ENCODE assay signal across 1 cellular context in the genomic region with DNA sequence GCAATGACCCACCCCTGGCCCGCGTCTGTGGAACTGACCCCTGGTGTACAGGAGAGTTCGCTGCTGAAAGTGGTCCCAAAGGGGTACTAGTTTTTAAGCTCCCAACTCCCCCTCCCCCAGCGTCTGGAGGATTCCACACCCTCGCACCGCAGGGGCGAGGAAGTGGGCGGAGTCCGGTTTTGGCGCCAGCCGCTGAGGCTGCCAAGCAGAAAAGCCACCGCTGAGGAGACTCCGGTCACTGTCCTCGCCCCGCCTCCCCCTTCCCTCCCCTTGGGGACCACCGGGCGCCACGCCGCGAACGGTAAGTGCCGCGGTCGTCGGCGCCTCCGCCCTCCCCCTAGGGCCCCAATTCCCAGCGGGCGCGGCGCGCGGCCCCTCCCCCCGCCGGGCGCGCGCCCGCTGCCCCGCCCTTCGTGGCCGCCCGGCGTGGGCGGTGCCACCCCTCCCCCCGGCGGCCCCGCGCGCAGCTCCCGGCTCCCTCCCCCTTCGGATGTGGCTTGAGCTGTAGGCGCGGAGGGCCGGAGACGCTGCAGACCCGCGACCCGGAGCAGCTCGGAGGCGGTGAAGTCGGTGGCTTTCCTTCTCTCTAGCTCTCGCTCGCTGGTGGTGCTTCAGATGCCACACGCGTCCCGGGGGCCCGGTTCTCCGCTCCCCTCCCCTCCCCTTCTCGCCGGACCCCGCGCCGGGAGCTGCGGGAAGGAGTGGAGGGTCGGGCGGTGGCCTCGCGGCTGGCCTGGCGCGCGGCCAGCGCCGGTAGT.
TF ChIP-seq lines count a peak whose summit lies in the region.

Gene CBX3 (plus strand): TSS at position 485 of the 758 bp plus-strand sequence. CDS start 1,254 bp downstream, outside the sequence.

TF ChIP-seq in HEK293, 187 proteins besides CTCF, POLR2A, EP300 and RAD21 (continued from another document and continues in another):
- TF ChIP-seq ZNF639 (tag by site-specific recombination; IDR thresholded peaks at IDR 0.05) (peak; percentile 33; the same call in 1 of the 2 replicates), ZNF140 (tag by site-specific recombination; IDR thresholded peaks at IDR 0.05) (no peak), ZBTB8A (tag by site-specific recombination; IDR thresholded peaks at IDR 0.05) (peak; percentile 96), ZBTB26 (tag by site-specific recombination; optimal IDR thresholded peaks at IDR 0.05) (peak; percentile 75), ZNF202 (tag by site-specific recombination; IDR thresholded peaks at IDR 0.05; ENCODE audit: borderline replicate concordance) (no peak), ZFHX2 (tag by site-specific recombination; conservative IDR thresholded peaks at IDR 0.05) (peak; percentile 85), ZNF280D (tag by site-specific recombination; IDR thresholded peaks at IDR 0.05) (no peak), ZNF580 (tag by site-specific recombination; IDR thresholded peaks at IDR 0.05) (peak; percentile 41; the same call in 1 of the 2 replicates), ZNF514 (tag by site-specific recombination; IDR thresholded peaks at IDR 0.05) (no peak), FEZF1 (tag by site-specific recombination; IDR thresholded peaks at IDR 0.05) (peak; percentile 60), ZNF169 (tag by site-specific recombination; IDR thresholded peaks at IDR 0.05) (no peak), ZNF658 (tag by site-specific recombination; IDR thresholded peaks at IDR 0.05) (no peak), ZNF596 (tag by site-specific recombination; IDR thresholded peaks at IDR 0.05) (no peak; the same call in 1 of the 2 replicates), ZNF704 (tag by site-specific recombination; IDR thresholded peaks at IDR 0.05) (no peak), ZBTB10 (tag by site-specific recombination; IDR thresholded peaks at IDR 0.05) (peak; percentile 86), SETDB1 (IDR thresholded peaks at IDR 0.05; ENCODE audit: insufficient read length, low read length) (no peak), ZNF221 (tag by site-specific recombination; IDR thresholded peaks at IDR 0.05; ENCODE audit: borderline replicate concordance) (no peak), ZNF600 (tag by site-specific recombination; IDR thresholded peaks at IDR 0.05) (no peak; the same call in 1 of the 2 replicates), ZNF433 (tag by site-specific recombination; IDR thresholded peaks at IDR 0.05; ENCODE audit: low read depth) (no peak), ZNF274 (IDR thresholded peaks at IDR 0.05; ENCODE audit: low read length) (no peak), ZNF274 (tag by site-specific recombination; IDR thresholded peaks at IDR 0.05; ENCODE audit: borderline replicate concordance) (no peak), HOXC10 (CRISPR knock-in tag; IDR thresholded peaks at IDR 0.05) (no peak; the same call in 1 of the 2 replicates), SALL2 (tag by site-specific recombination; IDR thresholded peaks at IDR 0.05; ENCODE audit: borderline replicate concordance) (no peak), ZNF266 (tag by site-specific recombination; IDR thresholded peaks at IDR 0.05; ENCODE audit: low read depth) (no peak), ZBTB7A (tag by site-specific recombination; IDR thresholded peaks at IDR 0.05; ENCODE audit: low read depth) (no peak), SCRT2 (tag by site-specific recombination; IDR thresholded peaks at IDR 0.05) (no peak)
- TF ChIP-seq, protein P1, sequence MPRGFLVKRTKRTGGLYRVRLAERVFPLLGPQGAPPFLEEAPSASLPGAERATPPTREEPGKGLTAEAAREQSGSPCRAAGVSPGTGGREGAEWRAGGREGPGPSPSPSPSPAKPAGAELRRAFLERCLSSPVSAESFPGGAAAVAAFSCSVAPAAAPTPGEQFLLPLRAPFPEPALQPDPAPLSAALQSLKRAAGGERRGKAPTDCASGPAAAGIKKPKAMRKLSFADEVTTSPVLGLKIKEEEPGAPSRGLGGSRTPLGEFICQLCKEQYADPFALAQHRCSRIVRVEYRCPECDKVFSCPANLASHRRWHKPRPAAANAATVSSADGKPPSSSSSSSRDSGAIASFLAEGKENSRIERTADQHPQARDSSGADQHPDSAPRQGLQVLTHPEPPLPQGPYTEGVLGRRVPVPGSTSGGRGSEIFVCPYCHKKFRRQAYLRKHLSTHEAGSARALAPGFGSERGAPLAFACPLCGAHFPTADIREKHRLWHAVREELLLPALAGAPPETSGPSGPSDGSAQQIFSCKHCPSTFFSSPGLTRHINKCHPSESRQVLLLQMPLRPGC (tag by site-specific recombination; IDR thresholded peaks at IDR 0.05): peak; percentile 69
- TF ChIP-seq, protein P2, sequence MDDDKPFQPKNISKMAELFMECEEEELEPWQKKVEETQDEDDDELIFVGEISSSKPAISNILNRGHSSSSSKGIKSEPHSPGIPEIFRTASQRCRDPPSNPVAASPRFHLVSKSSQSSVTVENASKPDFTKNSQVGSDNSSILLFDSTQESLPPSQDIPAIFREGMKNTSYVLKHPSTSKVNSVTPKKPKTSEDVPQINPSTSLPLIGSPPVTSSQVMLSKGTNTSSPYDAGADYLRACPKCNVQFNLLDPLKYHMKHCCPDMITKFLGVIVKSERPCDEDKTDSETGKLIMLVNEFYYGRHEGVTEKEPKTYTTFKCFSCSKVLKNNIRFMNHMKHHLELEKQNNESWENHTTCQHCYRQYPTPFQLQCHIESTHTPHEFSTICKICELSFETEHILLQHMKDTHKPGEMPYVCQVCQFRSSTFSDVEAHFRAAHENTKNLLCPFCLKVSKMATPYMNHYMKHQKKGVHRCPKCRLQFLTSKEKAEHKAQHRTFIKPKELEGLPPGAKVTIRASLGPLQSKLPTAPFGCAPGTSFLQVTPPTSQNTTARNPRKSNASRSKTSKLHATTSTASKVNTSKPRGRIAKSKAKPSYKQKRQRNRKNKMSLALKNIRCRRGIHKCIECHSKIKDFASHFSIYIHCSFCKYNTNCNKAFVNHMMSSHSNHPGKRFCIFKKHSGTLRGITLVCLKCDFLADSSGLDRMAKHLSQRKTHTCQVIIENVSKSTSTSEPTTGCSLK (tag by site-specific recombination; IDR thresholded peaks at IDR 0.05): no peak
- TF ChIP-seq, protein P3, sequence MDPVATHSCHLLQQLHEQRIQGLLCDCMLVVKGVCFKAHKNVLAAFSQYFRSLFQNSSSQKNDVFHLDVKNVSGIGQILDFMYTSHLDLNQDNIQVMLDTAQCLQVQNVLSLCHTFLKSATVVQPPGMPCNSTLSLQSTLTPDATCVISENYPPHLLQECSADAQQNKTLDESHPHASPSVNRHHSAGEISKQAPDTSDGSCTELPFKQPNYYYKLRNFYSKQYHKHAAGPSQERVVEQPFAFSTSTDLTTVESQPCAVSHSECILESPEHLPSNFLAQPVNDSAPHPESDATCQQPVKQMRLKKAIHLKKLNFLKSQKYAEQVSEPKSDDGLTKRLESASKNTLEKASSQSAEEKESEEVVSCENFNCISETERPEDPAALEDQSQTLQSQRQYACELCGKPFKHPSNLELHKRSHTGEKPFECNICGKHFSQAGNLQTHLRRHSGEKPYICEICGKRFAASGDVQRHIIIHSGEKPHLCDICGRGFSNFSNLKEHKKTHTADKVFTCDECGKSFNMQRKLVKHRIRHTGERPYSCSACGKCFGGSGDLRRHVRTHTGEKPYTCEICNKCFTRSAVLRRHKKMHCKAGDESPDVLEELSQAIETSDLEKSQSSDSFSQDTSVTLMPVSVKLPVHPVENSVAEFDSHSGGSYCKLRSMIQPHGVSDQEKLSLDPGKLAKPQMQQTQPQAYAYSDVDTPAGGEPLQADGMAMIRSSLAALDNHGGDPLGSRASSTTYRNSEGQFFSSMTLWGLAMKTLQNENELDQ (tag by site-specific recombination; IDR thresholded peaks at IDR 0.05; ENCODE audit: low read depth): no peak
- TF ChIP-seq, protein P4, sequence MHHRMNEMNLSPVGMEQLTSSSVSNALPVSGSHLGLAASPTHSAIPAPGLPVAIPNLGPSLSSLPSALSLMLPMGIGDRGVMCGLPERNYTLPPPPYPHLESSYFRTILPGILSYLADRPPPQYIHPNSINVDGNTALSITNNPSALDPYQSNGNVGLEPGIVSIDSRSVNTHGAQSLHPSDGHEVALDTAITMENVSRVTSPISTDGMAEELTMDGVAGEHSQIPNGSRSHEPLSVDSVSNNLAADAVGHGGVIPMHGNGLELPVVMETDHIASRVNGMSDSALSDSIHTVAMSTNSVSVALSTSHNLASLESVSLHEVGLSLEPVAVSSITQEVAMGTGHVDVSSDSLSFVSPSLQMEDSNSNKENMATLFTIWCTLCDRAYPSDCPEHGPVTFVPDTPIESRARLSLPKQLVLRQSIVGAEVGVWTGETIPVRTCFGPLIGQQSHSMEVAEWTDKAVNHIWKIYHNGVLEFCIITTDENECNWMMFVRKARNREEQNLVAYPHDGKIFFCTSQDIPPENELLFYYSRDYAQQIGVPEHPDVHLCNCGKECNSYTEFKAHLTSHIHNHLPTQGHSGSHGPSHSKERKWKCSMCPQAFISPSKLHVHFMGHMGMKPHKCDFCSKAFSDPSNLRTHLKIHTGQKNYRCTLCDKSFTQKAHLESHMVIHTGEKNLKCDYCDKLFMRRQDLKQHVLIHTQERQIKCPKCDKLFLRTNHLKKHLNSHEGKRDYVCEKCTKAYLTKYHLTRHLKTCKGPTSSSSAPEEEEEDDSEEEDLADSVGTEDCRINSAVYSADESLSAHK (tag by site-specific recombination; IDR thresholded peaks at IDR 0.05): peak; percentile 44
- TF ChIP-seq, protein P5, sequence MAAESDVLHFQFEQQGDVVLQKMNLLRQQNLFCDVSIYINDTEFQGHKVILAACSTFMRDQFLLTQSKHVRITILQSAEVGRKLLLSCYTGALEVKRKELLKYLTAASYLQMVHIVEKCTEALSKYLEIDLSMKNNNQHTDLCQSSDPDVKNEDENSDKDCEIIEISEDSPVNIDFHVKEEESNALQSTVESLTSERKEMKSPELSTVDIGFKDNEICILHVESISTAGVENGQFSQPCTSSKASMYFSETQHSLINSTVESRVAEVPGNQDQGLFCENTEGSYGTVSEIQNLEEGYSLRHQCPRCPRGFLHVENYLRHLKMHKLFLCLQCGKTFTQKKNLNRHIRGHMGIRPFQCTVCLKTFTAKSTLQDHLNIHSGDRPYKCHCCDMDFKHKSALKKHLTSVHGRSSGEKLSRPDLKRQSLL (tag by site-specific recombination; IDR thresholded peaks at IDR 0.05): 0 out of 2 replicates have a peak, but pooled peaks have one; percentile 12
